Comparison of ENCODE assay signal across 22 cellular contexts in genomic region chr3:40414270-40414669, GRCh38. TPM values are rescaled to one million over a fixed set of nuclear protein-coding genes. Genes with fewer than 3 reads are reported as not detected.
DNase-seq lines count a peak whose midpoint lies in the region; ATAC-seq and TF ChIP-seq lines count a peak whose summit lies in the region.
"Had no signal": no experiment of that assay in that cellular context is flagged by ENCODE, and none has a peak within 500 bp of the region (broad histone marks: within the 10 kb centered on the region; RNA-seq: fewer than 3 reads in every experiment).

No MANE protein-coding gene starts in this region.

- ATAC-seq in Right ventricle myocardium superior (ENCODE audit: poor library complexity) (peak; percentile 10), mucosa of descending colon (peak; percentile 55)
- no peak for ATAC-seq in activated CD8-positive, alpha-beta T cell treated with anti-CD3 and anti-CD28 coated beads for 36 hours
- ATAC-seq: HepG2, K562, T-cell had no signal

- H3K27ac Mint-ChIP-seq in activated CD8-positive, alpha-beta T cell treated with anti-CD3 and anti-CD28 coated beads for 36 hours: no peak overlapping the region
- H3K27ac Mint-ChIP-seq: CD4-positive, CD25-positive, alpha-beta regulatory T cell; T-cell had no signal

- CTCF ChIA-PET in activated CD8-positive, alpha-beta T cell treated with anti-CD3 and anti-CD28 coated beads for 36 hours (lab: Charles Lee): interaction anchor here (0.7 kb wide), 1 partner anchor 11 kb away, joined by 3 read pairs; no protein-coding TSS in a partner anchor

- H3K9me3 ChIP-seq in mucosa of descending colon: no peaks in the 10 kb centered on the region
- H3K9me3 ChIP-seq: BE2C had no signal

- intact Hi-C loops in Right ventricle myocardium superior (cut with DNase I): no loop called here
- intact Hi-C loops in cardiac septum (cut with DNase I): no loop called here
- intact Hi-C loops in mucosa of descending colon (cut with DNase I, micrococcal nuclease): no loop called here
- intact Hi-C loops in activated CD8-positive, alpha-beta T cell treated with anti-CD3 and anti-CD28 coated beads for 36 hours (cut with micrococcal nuclease): no loop called here

- no peaks in the 10 kb centered on the region for H3K36me3 ChIP-seq in mucosa of descending colon (ENCODE audit: low read depth)
- H3K36me3 ChIP-seq: BE2C had no signal

- POLR2A ChIA-PET in activated CD8-positive, alpha-beta T cell treated with anti-CD3 and anti-CD28 coated beads for 36 hours (lab: Charles Lee): no interaction called here

- TF ChIP-seq CTCF in mucosa of descending colon (IDR thresholded peaks at IDR 0.05): no peak
- no peak for TF ChIP-seq CTCF in activated CD8-positive, alpha-beta T cell treated with anti-CD3 and anti-CD28 coated beads for 36 hours (IDR thresholded peaks at IDR 0.05)

- H3K4me3 ChIP-seq in mucosa of descending colon: no peak overlapping the region
- H3K4me3 ChIP-seq: GM23248, K562 had no signal

- H3K4me3 Mint-ChIP-seq in activated CD8-positive, alpha-beta T cell treated with anti-CD3 and anti-CD28 coated beads for 36 hours: no peak overlapping the region
- H3K4me3 Mint-ChIP-seq: CD4-positive, CD25-positive, alpha-beta regulatory T cell; T-cell had no signal

- no peaks in the 10 kb centered on the region for H3K9me3 Mint-ChIP-seq in activated CD8-positive, alpha-beta T cell treated with anti-CD3 and anti-CD28 coated beads for 36 hours
- H3K9me3 Mint-ChIP-seq: T-cell had no signal

- no peaks in the 10 kb centered on the region for H3K36me3 Mint-ChIP-seq in activated CD8-positive, alpha-beta T cell treated with anti-CD3 and anti-CD28 coated beads for 36 hours (ENCODE audit: low read depth)

- DNase-seq in Right ventricle myocardium superior (no peak), cardiac septum (ENCODE audit: low spot score) (no peak), DMS79 treated with DMSO at 0.1 percent for 48 hours (lab: John Stamatoyannopoulos, UW) (peak; percentile 53), NCI-H2029 (lab: John Stamatoyannopoulos, UW) (peak; percentile 39), mucosa of descending colon (peak in 1 of 3 donors; percentile 15), GDM1 (lab: John Stamatoyannopoulos, UW) (no peak)
- DNase-seq in activated CD8-positive, alpha-beta T cell treated with anti-CD3 and anti-CD28 coated beads for 36 hours: no peak
- DNase-seq in activated T-cell treated with anti-CD3 and anti-CD28 coated beads, Interleukin-2, amount 50 U/mL, for 1 hour: no peak
- DNase-seq: BE2C; CD4-positive, CD25-positive, alpha-beta regulatory T cell; GM23248; HCEC 1CT; NCI-H1417; NCI-H1694 treated with DMSO at 0.1 percent for 48 hours; NCI-H2171 treated with DMSO at 0.1 percent for 48 hours; NCI-H524 treated with DMSO at 0.1 percent for 48 hours; SIG-M5; T-cell had no signal

- peaks cover 11% of the 10 kb centered on the region for H3K27me3 Mint-ChIP-seq in activated CD8-positive, alpha-beta T cell treated with anti-CD3 and anti-CD28 coated beads for 36 hours
- H3K27me3 Mint-ChIP-seq: CD4-positive, CD25-positive, alpha-beta regulatory T cell had no signal

- no peaks in the 10 kb centered on the region for H3K4me1 ChIP-seq in mucosa of descending colon (ENCODE audit: low read depth)

- no peaks in the 10 kb centered on the region for H3K4me1 Mint-ChIP-seq in activated CD8-positive, alpha-beta T cell treated with anti-CD3 and anti-CD28 coated beads for 36 hours (ENCODE audit: low read depth)
- H3K4me1 Mint-ChIP-seq: T-cell had no signal

RNA-seq across cellular contexts. Expression of gene ENTPD3, which starts 27.3 kb away (rescaled TPM):
- total RNA-seq in Right ventricle myocardium superior (0.30 TPM), cardiac septum (0.38 TPM), mucosa of descending colon (1 to 10 TPM; 1.7 to 5.5 (median 3.3) TPM)
- total RNA-seq in activated CD8-positive, alpha-beta T cell treated with anti-CD3 and anti-CD28 coated beads for 36 hours: not detected
- total RNA-seq: CD4-positive, CD25-positive, alpha-beta regulatory T cell; GM23248; HepG2; HT-29; RPMI7951; T-cell had no signal

RNA-seq across cellular contexts. Expression of gene RPL14, which starts 42.9 kb away (rescaled TPM):
- 992 TPM for total RNA-seq in Right ventricle myocardium superior
- 748 TPM for total RNA-seq in cardiac septum
- total RNA-seq in mucosa of descending colon: 1,000 to 10,000 TPM; 1,286 to 1,516 (median 1,490) TPM
- 1,000 to 10,000 TPM; 3,410 to 3,594 TPM for total RNA-seq in activated CD8-positive, alpha-beta T cell treated with anti-CD3 and anti-CD28 coated beads for 36 hours

Comparison
In these comparisons a context has a peak if more than half of its experiments do, and no peak if none do; other contexts are left out.
1. DNase-seq: peak in DMS79 treated with DMSO at 0.1 percent for 48 hours (single experiment) and NCI-H2029 (single experiment); none in Right ventricle myocardium superior (single experiment), cardiac septum (single experiment), activated CD8-positive, alpha-beta T cell treated with anti-CD3 and anti-CD28 coated beads for 36 hours (single experiment), activated T-cell treated with anti-CD3 and anti-CD28 coated beads, Interleukin-2, amount 50 U/mL, for 1 hour (single experiment) and GDM1 (single experiment).